In the genomic region with DNA sequence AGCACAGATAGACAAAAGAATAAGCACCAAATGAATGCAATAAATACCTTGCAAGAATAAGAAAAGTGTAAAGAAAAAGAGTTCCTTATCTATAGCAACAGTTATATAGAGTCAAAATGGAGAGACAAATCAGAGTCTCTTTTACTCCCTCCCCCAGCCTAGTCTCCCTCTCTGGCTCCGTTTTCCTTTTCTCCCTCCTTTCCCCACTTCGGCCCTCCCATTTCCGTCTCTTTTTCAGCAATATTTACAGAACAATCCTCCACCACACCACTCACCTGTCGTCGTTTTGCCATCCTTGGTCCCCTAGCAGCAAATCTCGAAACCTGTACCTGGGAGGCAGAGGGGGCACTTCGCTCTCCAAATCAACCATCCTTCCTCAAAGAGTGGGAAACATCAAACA, we compare ENCODE assay signal across 9 cellular contexts. TPM values are rescaled to one million over a fixed set of nuclear protein-coding genes. Genes with fewer than 3 reads are reported as not detected.
DNase-seq lines count a peak whose midpoint lies in the region; ATAC-seq and TF ChIP-seq lines count a peak whose summit lies in the region.
"Had no signal": no experiment of that assay in that cellular context is flagged by ENCODE, and none has a peak within 500 bp of the region (broad histone marks: within the 10 kb centered on the region; RNA-seq: fewer than 3 reads in every experiment).

No MANE protein-coding gene starts in this region.

- peaks cover 12% of the 10 kb centered on the region for H3K4me1 ChIP-seq in osteoblast (ENCODE audit: insufficient read depth, low read length)

- no peak overlapping the region for H3K27ac ChIP-seq in osteoblast (ENCODE audit: low read depth, low read length)

- ATAC-seq in HG03196 (IDR thresholded peaks at IDR 0.05; ENCODE audit: unreplicated experiment), result no peak
- ATAC-seq in GM18520 (IDR thresholded peaks at IDR 0.05; ENCODE audit: unreplicated experiment), result no peak
- ATAC-seq in HG02759 (IDR thresholded peaks at IDR 0.05; ENCODE audit: unreplicated experiment), result no peak

- TF ChIP-seq CTCF in epithelial cell of proximal tubule (conservative IDR thresholded peaks at IDR 0.05; ENCODE audit: low read depth, low read length), result no peak
- TF ChIP-seq CTCF in osteoblast (IDR thresholded peaks at IDR 0.05; ENCODE audit: extremely low read depth, low read depth, low read length), result no peak

- H3K27me3 ChIP-seq in osteoblast (ENCODE audit: insufficient read depth, low read length), result no peaks in the 10 kb centered on the region

- peak overlapping the region; percentile 84 for H3K4me2 ChIP-seq in osteoblast (ENCODE audit: insufficient read depth, low read length)

- peak; percentile 18 for DNase-seq in DMS53 treated with DMSO at 0.1 percent for 48 hours (lab: John Stamatoyannopoulos, UW; ENCODE audit: unreplicated experiment)
- peak; percentile 66 for DNase-seq in NCI-H2227 (lab: John Stamatoyannopoulos, UW; ENCODE audit: unreplicated experiment)
- no peak for DNase-seq in epithelial cell of proximal tubule (ENCODE audit: low read depth)
- DNase-seq in osteoblast (ENCODE audit: insufficient read length, low spot score, missing footprints), result peak; percentile 18
- no peak for DNase-seq in epidermal melanocyte (ENCODE audit: insufficient read length, low spot score)

- peak overlapping the region; percentile 72 for H3K4me3 ChIP-seq in epithelial cell of proximal tubule (ENCODE audit: low read depth, low read length)
- H3K4me3 ChIP-seq in osteoblast (ENCODE audit: insufficient read depth, low read length), result peak overlapping the region; percentile 73

- no peaks in the 10 kb centered on the region for H3K79me2 ChIP-seq in osteoblast (ENCODE audit: insufficient read depth, low read length)

- H4K20me1 ChIP-seq in osteoblast (ENCODE audit: insufficient read depth, low read length), result no peaks in the 10 kb centered on the region

- H3K36me3 ChIP-seq in osteoblast (ENCODE audit: insufficient read depth, low read length), result no peaks in the 10 kb centered on the region

- no peaks in the 10 kb centered on the region for H3K9me3 ChIP-seq in osteoblast (ENCODE audit: low read depth, low read length)

- H2AFZ ChIP-seq in osteoblast (ENCODE audit: low read length), result peak overlapping the region; percentile 82

RNA-seq across cellular contexts. Expression of gene KCNT2, which starts 0.3 kb away (rescaled TPM):
- 0.80 and 1.7 TPM in 2 replicates for total RNA-seq in epithelial cell of proximal tubule
- 6.2 and 10.5 TPM in 2 replicates for total RNA-seq in osteoblast
- total RNA-seq: activated CD8-positive, alpha-beta memory T cell treated with anti-CD3 and anti-CD28 coated beads for 36 hours had no signal

RNA-seq across cellular contexts. Expression of gene CFH, which starts 43.9 kb away (rescaled TPM):
- 1.4 and 9.2 TPM in 2 replicates for total RNA-seq in epithelial cell of proximal tubule
- 145 and 164 TPM in 2 replicates for total RNA-seq in osteoblast

Comparison
In these comparisons a context has a peak if more than half of its experiments do, and no peak if none do; other contexts are left out.
1. DNase-seq: peak in DMS53 treated with DMSO at 0.1 percent for 48 hours (single experiment), NCI-H2227 (single experiment) and osteoblast (single experiment); none in epithelial cell of proximal tubule (single experiment) and epidermal melanocyte (single experiment).
2. RNA of gene CFH, which starts 43.9 kb away (total RNA-seq): 145 to 164 TPM in osteoblast; 1.4 to 9.2 TPM in epithelial cell of proximal tubule; every median in the first group is over 10 times any median in the second.